Comparison of ENCODE assay signal across 21 cellular contexts in the genomic region with DNA sequence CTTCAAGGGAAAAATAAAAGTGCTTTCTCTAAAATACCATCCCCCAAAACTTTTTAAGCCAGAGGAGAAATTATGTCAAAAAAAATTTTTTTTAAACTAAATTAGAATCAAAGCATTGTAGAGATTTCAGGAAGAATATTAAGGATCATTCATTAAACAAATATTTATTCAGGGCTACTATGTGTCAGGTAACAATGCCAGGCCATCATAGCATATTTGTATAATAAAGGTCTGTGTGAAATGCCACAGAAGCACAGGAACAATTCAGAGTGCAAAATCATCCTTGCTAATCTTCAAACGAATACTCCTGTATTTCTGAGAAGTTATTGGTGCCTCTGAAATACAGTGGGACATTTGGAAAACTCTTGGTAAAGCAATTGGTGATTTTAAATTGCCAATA. TPM values are rescaled to one million over a fixed set of nuclear protein-coding genes. Genes with fewer than 3 reads are reported as not detected.
DNase-seq lines count a peak whose midpoint lies in the region; ATAC-seq, FAIRE-seq and TF ChIP-seq lines count a peak whose summit lies in the region.
"Had no signal": no experiment of that assay in that cellular context is flagged by ENCODE, and none has a peak within 500 bp of the region (broad histone marks: within the 10 kb centered on the region; RNA-seq: fewer than 3 reads in every experiment).

No MANE protein-coding gene starts in this region.

- no peak overlapping the region for H2BK12ac ChIP-seq in H1 (ENCODE audit: low read depth, low read length)

- H2AFZ ChIP-seq in PC-3 (ENCODE audit: low read length) (no peak overlapping the region), H1 (ENCODE audit: low read length) (no peak overlapping the region)

- TF ChIP-seq POLR2A in H1 (IDR thresholded peaks at IDR 0.05; ENCODE audit: control extremely low read depth in 1 of 2, low read depth in 2 of 2, low read length in 2 of 2), result no peak

- intact Hi-C loops in PC-3 (cut with micrococcal nuclease) (no loop called here), psoas muscle (cut with DNase I) (no loop called here)

- H3K27ac Mint-ChIP-seq in neural crest cell (ENCODE audit: unreplicated experiment), result peak overlapping the region; percentile 10
- H3K27ac Mint-ChIP-seq: HFFc6 had no signal

- no peak overlapping the region for H3K18ac ChIP-seq in H1 (ENCODE audit: extremely low read depth, low read length)

- no peaks in the 10 kb centered on the region for H3K27me3 ChIP-seq in PC-3 (ENCODE audit: low read length)
- H3K27me3 ChIP-seq in H1 (replicated peaks in 1 of 4; ENCODE audit: control insufficient read depth in 3 of 4, extremely low read depth in 1 of 4, insufficient read depth in 3 of 4, low read length in 3 of 4), result no peaks in the 10 kb centered on the region
- H3K27me3 ChIP-seq in psoas muscle (ENCODE audit: insufficient read depth in 3 of 3, low read length in 2 of 3), result peaks cover 0 to 21% (median 0%) of the 10 kb centered on the region in 3 donors

- TF ChIP-seq EP300 in H1 (IDR thresholded peaks at IDR 0.05; ENCODE audit: borderline replicate concordance in 1 of 2, low read depth in 2 of 2, low read length in 2 of 2), result no peak

- CTCF ChIA-PET in PC-3 (lab: Charles Lee) (no interaction called here), H1 (lab: Charles Lee; ENCODE audit: partially characterized antibody) (no interaction called here)

- H3F3A ChIP-seq in PC-3 (ENCODE audit: low read length, unreplicated experiment), result no peaks in the 10 kb centered on the region

- H3K14ac ChIP-seq in H1 (ENCODE audit: insufficient read length), result no peak overlapping the region

- TF ChIP-seq RAD21 in H1 (IDR thresholded peaks at IDR 0.05 in 1 of 2, conservative IDR thresholded peaks at IDR 0.05 in 1 of 2; ENCODE audit: low read depth in 2 of 2, low read length in 2 of 2), result no peak

- no peak overlapping the region for H4K8ac ChIP-seq in H1 (ENCODE audit: extremely low read depth, insufficient read depth, low read length)

- H3K79me1 ChIP-seq in H1 (ENCODE audit: low read depth, low read length), result no peaks in the 10 kb centered on the region

- peaks cover 56% of the 10 kb centered on the region for H3K4me1 Mint-ChIP-seq in neural crest cell

- peak overlapping the region; percentile 26 for H3K27ac ChIP-seq in PC-3 (ENCODE audit: low read length)
- no peak overlapping the region for H3K27ac ChIP-seq in H1 (ENCODE audit: low read depth, low read length)
- H3K27ac ChIP-seq in psoas muscle, result no peak overlapping the region

- POLR2A ChIA-PET in PC-3 (lab: Charles Lee; ENCODE audit: unreplicated experiment) (no interaction called here), H1 (lab: Charles Lee; ENCODE audit: partially characterized antibody) (no interaction called here)

- H2BK15ac ChIP-seq in H1 (ENCODE audit: low read length), result no peak overlapping the region

- H3K36me3 ChIP-seq in PC-3 (ENCODE audit: low read depth, low read length) (no peaks in the 10 kb centered on the region), H1 (ENCODE audit: control insufficient read depth in 2 of 4, insufficient read depth in 4 of 4, low read length in 3 of 4) (peaks cover 0 to 3% (median 0%) of the 10 kb centered on the region in 4 experiments; a peak in 1 of 8 replicates), psoas muscle (ENCODE audit: insufficient read depth in 1 of 2, low read depth in 1 of 2) (no peaks in the 10 kb centered on the region)

- peak overlapping the region; percentile 90 for H3K4me3 Mint-ChIP-seq in neural crest cell
- H3K4me3 Mint-ChIP-seq: HFFc6 had no signal

- H3K9ac ChIP-seq in PC-3 (ENCODE audit: low read length), result no peak overlapping the region
- no peak overlapping the region; a peak in 1 of 7 replicates for H3K9ac ChIP-seq in H1 (replicated peaks in 1 of 4; ENCODE audit: extremely low read depth in 1 of 4, low read depth in 3 of 4, low read length in 3 of 4)

- peak overlapping the region; percentile 9; the same call in 1 of the 2 replicates for H3K4me2 ChIP-seq in PC-3 (ENCODE audit: low read length)
- peak overlapping the region; percentile 28 to 70; a peak in 1 of 4 replicates for H3K4me2 ChIP-seq in H1 (ENCODE audit: insufficient read depth in 1 of 2, low read depth in 2 of 2, low read length in 2 of 2)

- 63% methylated on average over 1 of the region's 1 CpG; no CpG with 5 or more reads in 1 of the 2 experiments for WGBS in H1 (ENCODE audit: extremely low coverage in 1 of 2, insufficient coverage in 1 of 2, insufficient read length in 1 of 2, insufficient replicate concordance in 2 of 2, low coverage in 1 of 2, low lambda C conversion rate in 2 of 2, missing lambda C conversion rate in 1 of 2), 2 experiments
- 43 to 73% (median 55%) methylated on average over 1 of the region's 1 CpG for WGBS in psoas muscle, 3 donors

- no peak overlapping the region for H3K56ac ChIP-seq in H1 (replicated peaks; ENCODE audit: insufficient read length, low read depth, low read length)

- H3K23ac ChIP-seq in H1 (ENCODE audit: insufficient read length), result no peak overlapping the region

- TF ChIP-seq CTCF in PC-3 (conservative IDR thresholded peaks at IDR 0.05; ENCODE audit: low read depth, low read length) (no peak), H1 (IDR thresholded peaks at IDR 0.05; ENCODE audit: control extremely low read depth in 1 of 3, insufficient read depth in 1 of 3, low read depth in 1 of 3, low read length in 3 of 3) (no peak), neural crest cell (conservative IDR thresholded peaks at IDR 0.05) (no peak), psoas muscle (IDR thresholded peaks at IDR 0.05) (no peak)

- no peak overlapping the region for H4K91ac ChIP-seq in H1 (replicated peaks; ENCODE audit: insufficient read length, low read length)

- H3K9me3 Mint-ChIP-seq in neural crest cell, result no peaks in the 10 kb centered on the region
- H3K9me3 Mint-ChIP-seq: HFFc6 had no signal

- no peaks in the 10 kb centered on the region for H3K9me2 ChIP-seq in PC-3 (replicated peaks; ENCODE audit: low read length)

- no peak overlapping the region for H2BK5ac ChIP-seq in H1 (ENCODE audit: low read depth, low read length)

- H4K5ac ChIP-seq in H1 (ENCODE audit: insufficient read length, low read depth, low read length), result no peak overlapping the region

- peak; percentile 59 for ATAC-seq in PC-3
- ATAC-seq in HG02759 (IDR thresholded peaks at IDR 0.05; ENCODE audit: unreplicated experiment), result no peak
- no peak for ATAC-seq in psoas muscle
- ATAC-seq: Right ventricle myocardium inferior had no signal

- H3K27me3 Mint-ChIP-seq in neural crest cell (ENCODE audit: low read depth), result no peaks in the 10 kb centered on the region

- H3K79me2 ChIP-seq in PC-3 (ENCODE audit: low read length) (no peaks in the 10 kb centered on the region), H1 (ENCODE audit: control insufficient read depth in 1 of 2, insufficient read depth in 2 of 2, low read length in 2 of 2) (no peaks in the 10 kb centered on the region)

- H3K4me3 ChIP-seq in PC-3 (ENCODE audit: low read length) (no peak overlapping the region), H1 (ENCODE audit: extremely low read depth in 1 of 4, insufficient read depth in 2 of 4, low read depth in 3 of 4, low read length in 4 of 4) (no peak overlapping the region), psoas muscle (no peak overlapping the region)

- peaks cover 4% of the 10 kb centered on the region for H3K36me3 Mint-ChIP-seq in neural crest cell (ENCODE audit: low read depth)

- DNase-seq in PC-3 (peak; percentile 51), H1 (ENCODE audit: low read depth in 1 of 2, low spot score in 2 of 2) (no peak), neural crest cell (ENCODE audit: low read depth, low spot score) (no peak), psoas muscle (no peak), NCI-H524 (lab: John Stamatoyannopoulos, UW) (no peak)
- DNase-seq: 8988T, EL, H7, HFFc6, KG1, NCI-H1092, NCI-H1436, NCI-H187 treated with DMSO at 0.1 percent for 48 hours, NCI-H2107, NCI-H748 treated with DMSO at 0.1 percent for 48 hours had no signal

- no peak overlapping the region for H2BK120ac ChIP-seq in H1 (replicated peaks; ENCODE audit: low read depth, low read length)

- H2AK5ac ChIP-seq in H1 (ENCODE audit: low read depth, low read length), result no peak overlapping the region

- FAIRE-seq in G401.6 (lab: Jason Lieb, UNC) (peak; percentile 66), H1 (lab: Jason Lieb, UNC) (no peak)

- no TSS peak for BruUV-seq in PC-3 (replicated peaks; lab: Mats Ljungman, UMichigan)

- no peaks in the 10 kb centered on the region for H3K9me3 ChIP-seq in PC-3 (ENCODE audit: low read length)
- no peaks in the 10 kb centered on the region for H3K9me3 ChIP-seq in H1 (ENCODE audit: insufficient read depth in 2 of 2, low read depth in 1 of 2, low read length in 1 of 2)
- no peaks in the 10 kb centered on the region for H3K9me3 ChIP-seq in psoas muscle

- H3K4ac ChIP-seq in H1 (replicated peaks; ENCODE audit: insufficient read length, low read depth, low read length), result no peak overlapping the region

- H3K4me1 ChIP-seq in PC-3 (ENCODE audit: insufficient read depth, low read length) (peaks cover 33% of the 10 kb centered on the region), H1 (replicated peaks in 1 of 4; ENCODE audit: control insufficient read depth in 3 of 4, insufficient read depth in 4 of 4, low read length in 3 of 4) (peaks cover 2 to 16% (median 7%) of the 10 kb centered on the region in 4 experiments; a peak in 4 of 7 replicates), psoas muscle (no peaks in the 10 kb centered on the region)

- H4K20me1 ChIP-seq in PC-3 (ENCODE audit: low read length), result no peaks in the 10 kb centered on the region
- H4K20me1 ChIP-seq in H1 (replicated peaks in 1 of 2; ENCODE audit: control insufficient read depth in 1 of 2, insufficient read depth in 2 of 2, low read length in 2 of 2), result no peaks in the 10 kb centered on the region

- H2BK20ac ChIP-seq in H1 (ENCODE audit: low read length), result no peak overlapping the region

- H3K23me2 ChIP-seq in H1 (ENCODE audit: low read depth, low read length), result 0 out of 2 replicates have a peak, but pooled peaks cover 4% of the 10 kb centered on the region

TF ChIP-seq in H1, 55 proteins besides CTCF, POLR2A, EP300 and RAD21 (continues in another document):
- TF ChIP-seq SRF (IDR thresholded peaks at IDR 0.05; ENCODE audit: low read depth, low read length), result no peak
- TF ChIP-seq CBX5 (IDR thresholded peaks at IDR 0.05; ENCODE audit: low read depth, low read length), result no peak
- no peak for TF ChIP-seq TEAD4 (IDR thresholded peaks at IDR 0.05; ENCODE audit: low read depth, low read length)

RNA-seq across cellular contexts. Expression of a gene that starts 2.0 kb away (rescaled TPM):
- 0.23 and 0.33 TPM in 2 replicates for total RNA-seq in PC-3 (2014; rRNA removed)
- 2.4 and 2.6 TPM in 2 replicates for total RNA-seq in H1 (2021; fragmentation: NEBNext Ultra II Directional; extraction: Animal tissue kit (Norgen Biotek cat#: 25700))
- 0.46 and 0.92 TPM in 2 replicates for polyA plus RNA-seq in H1 (2011; rRNA removed)
- polyA plus RNA-seq in H1 (2011; cell fraction: cytosol; rRNA removed), result 1.8 TPM
- polyA plus RNA-seq in H1 (2011; cell fraction: nucleus; rRNA removed), result 0.23 TPM
- 1.4 to 3.9 TPM (median 1.8 TPM) in 4 replicates for polyA plus RNA-seq in H1 (2012, experiment 1 of 2)
- 0.14 TPM for polyA plus RNA-seq in H1 (2012, experiment 2 of 2)
- polyA plus RNA-seq in H1 (2013, experiment 1 of 2), result 3.4 TPM
- polyA plus RNA-seq in H1 (2013, experiment 2 of 2), result 3.6 TPM
- 0.22 and 0.28 TPM in 2 replicates for polyA minus RNA-seq in H1 (2011; rRNA and poly(A)+ RNA removed)
- 0.88 TPM for polyA minus RNA-seq in H1 (2011; cell fraction: cytosol; rRNA and poly(A)+ RNA removed)
- 1.6 TPM for polyA minus RNA-seq in H1 (2011; cell fraction: nucleus; rRNA and poly(A)+ RNA removed)
- total RNA-seq in neural crest cell, result 8.5 and 9.1 TPM in 2 replicates
- total RNA-seq in psoas muscle, result under 1 TPM; 0.41 to 0.98 (median 0.78) TPM
- polyA plus RNA-seq in psoas muscle, result 1 to 10 TPM in 2 of 3 donors, not detected in 1; 3.2 to 5.2 TPM
- total RNA-seq: HFFc6, NCI-H460, OCI-LY7, Right ventricle myocardium inferior, SK-MEL-5 had no signal
